ENCODE assay signal across 8 cellular contexts in the genomic region with DNA sequence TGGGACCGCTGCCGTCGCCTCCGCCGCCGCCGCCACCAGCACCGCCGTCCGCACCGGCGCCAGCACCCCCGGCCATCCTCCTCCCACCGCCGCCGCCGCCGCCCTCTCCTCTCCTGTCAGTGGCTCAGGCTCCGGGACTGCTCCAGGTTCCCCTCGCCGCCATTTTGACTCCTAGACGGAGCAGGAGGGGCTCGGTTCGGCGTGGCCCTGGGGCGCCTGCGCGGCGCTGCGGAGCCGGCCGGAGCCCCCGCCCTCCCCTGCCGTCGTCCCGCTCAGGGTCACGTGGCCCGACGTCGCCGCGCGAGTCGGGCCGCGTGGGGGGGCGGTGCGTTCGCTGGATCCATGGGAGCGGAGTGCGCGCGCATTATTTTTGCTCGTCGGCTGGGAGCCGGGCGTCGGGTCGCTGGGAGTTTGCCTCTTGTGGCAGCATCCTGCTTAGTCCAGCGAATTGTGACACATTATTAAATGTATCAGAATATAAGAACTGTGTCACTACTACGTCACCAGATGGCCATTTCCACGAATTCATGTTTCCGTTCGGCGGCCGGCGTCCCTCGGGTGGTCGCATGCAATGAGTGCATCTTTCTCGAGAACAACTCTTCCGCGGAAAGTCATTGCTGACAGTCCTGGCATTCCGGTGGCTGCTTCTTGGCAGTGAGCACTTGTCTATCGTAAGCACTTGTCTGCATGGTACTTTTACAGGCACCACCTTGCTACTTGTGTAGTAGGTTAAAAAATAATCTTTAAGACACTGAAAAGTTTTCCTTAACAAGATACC. TPM values are rescaled to one million over a fixed set of nuclear protein-coding genes. Genes with fewer than 3 reads are reported as not detected.
A peak's percentile ranks its signal among the peaks of the same experiment; 100 is the strongest.
DNase-seq lines count a peak whose midpoint lies in the region; ATAC-seq and TF ChIP-seq lines count a peak whose summit lies in the region.

A gene with protein sequence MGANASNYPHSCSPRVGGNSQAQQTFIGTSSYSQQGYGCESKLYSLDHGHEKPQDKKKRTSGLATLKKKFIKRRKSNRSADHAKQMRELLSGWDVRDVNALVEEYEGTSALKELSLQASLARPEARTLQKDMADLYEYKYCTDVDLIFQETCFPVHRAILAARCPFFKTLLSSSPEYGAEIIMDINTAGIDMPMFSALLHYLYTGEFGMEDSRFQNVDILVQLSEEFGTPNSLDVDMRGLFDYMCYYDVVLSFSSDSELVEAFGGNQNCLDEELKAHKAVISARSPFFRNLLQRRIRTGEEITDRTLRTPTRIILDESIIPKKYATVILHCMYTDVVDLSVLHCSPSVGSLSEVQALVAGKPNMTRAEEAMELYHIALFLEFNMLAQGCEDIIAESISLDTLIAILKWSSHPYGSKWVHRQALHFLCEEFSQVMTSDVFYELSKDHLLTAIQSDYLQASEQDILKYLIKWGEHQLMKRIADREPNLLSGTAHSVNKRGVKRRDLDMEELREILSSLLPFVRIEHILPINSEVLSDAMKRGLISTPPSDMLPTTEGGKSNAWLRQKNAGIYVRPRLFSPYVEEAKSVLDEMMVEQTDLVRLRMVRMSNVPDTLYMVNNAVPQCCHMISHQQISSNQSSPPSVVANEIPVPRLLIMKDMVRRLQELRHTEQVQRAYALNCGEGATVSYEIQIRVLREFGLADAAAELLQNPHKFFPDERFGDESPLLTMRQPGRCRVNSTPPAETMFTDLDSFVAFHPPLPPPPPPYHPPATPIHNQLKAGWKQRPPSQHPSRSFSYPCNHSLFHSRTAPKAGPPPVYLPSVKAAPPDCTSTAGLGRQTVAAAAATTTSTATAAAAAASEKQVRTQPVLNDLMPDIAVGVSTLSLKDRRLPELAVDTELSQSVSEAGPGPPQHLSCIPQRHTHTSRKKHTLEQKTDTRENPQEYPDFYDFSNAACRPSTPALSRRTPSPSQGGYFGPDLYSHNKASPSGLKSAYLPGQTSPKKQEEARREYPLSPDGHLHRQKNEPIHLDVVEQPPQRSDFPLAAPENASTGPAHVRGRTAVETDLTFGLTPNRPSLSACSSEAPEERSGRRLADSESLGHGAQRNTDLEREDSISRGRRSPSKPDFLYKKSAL (minus strand): TSS at position 184 of the 778 bp plus-strand sequence. CDS start 36,985 bp downstream, outside the sequence.

- ATAC-seq in GM19468 (IDR thresholded peaks at IDR 0.05; ENCODE audit: extremely low read depth, unreplicated experiment) (peak; percentile 69), lung (ENCODE audit: insufficient read depth, low FRiP score) (peak; percentile 96)

- H3K4me1 ChIP-seq in ectodermal cell (ENCODE audit: control insufficient read depth, insufficient read depth, low read length) (peaks cover 14% of the 10 kb centered on the region), lung (ENCODE audit: control insufficient read depth in 2 of 2, insufficient read depth in 2 of 2, low read length in 2 of 2) (peaks cover 0 to 22% of the 10 kb centered on the region in 2 donors)

- WGBS in ectodermal cell, 2 experiments, result 0% methylated on average over 74 of the region's 74 CpGs
- WGBS in lung, 2 donors, result 0% methylated on average over 67 to 74 of the region's 74 CpGs

- peak within 1 kb of the TSS; percentile 84 for H3K27ac ChIP-seq in ectodermal cell (ENCODE audit: insufficient read depth, low read depth, low read length, poor library complexity, severe bottlenecking)
- peak within 1 kb of the TSS; percentile 99 to 100 for H3K27ac ChIP-seq in lung (ENCODE audit: low read depth in 1 of 2, low read length in 1 of 2)

- H3K4me3 ChIP-seq in ectodermal cell (ENCODE audit: insufficient read depth, low read depth, low read length) (peak within 1 kb of the TSS; percentile 92), lung (peak within 1 kb of the TSS; percentile 99)

- no peak for TF ChIP-seq CTCF in lung (IDR thresholded peaks at IDR 0.05; ENCODE audit: control extremely low read depth, extremely low read depth)

- DNase-seq in CMK (ENCODE audit: low read depth), result peak; percentile 76
- peak; percentile 81 for DNase-seq in HS-5 (ENCODE audit: low read depth)
- DNase-seq in NK-92 (lab: John Stamatoyannopoulos, UW; ENCODE audit: unreplicated experiment), result peak; percentile 69
- DNase-seq in activated CD8-positive, alpha-beta memory T cell treated with anti-CD3 and anti-CD28 coated beads for 1 hour (ENCODE audit: extremely low read depth in 1 of 2, low read depth in 1 of 2), result peak; percentile 90 to 92
- peak; percentile 93 for DNase-seq in lung (ENCODE audit: low spot score)
- DNase-seq in stimulated activated CD4-positive, alpha-beta T cell treated with anti-CD3 and anti-CD28 coated beads, TNF-alpha, amount 100 ng/mL, for 24 hours (ENCODE audit: low read depth in 3 of 3), result peak; percentile 89 to 93 (median 91)

- H3K9me3 ChIP-seq in ectodermal cell (ENCODE audit: control insufficient read depth, low read length) (no peaks in the 10 kb centered on the region), lung (ENCODE audit: control insufficient read depth in 2 of 2, insufficient read depth in 1 of 2, low read length in 1 of 2) (peaks cover 0 to 4% of the 10 kb centered on the region in 2 donors)

- H3K36me3 ChIP-seq in ectodermal cell (ENCODE audit: control insufficient read depth, insufficient read depth, low read length) (no peaks in the 10 kb centered on the region), lung (ENCODE audit: control insufficient read depth in 2 of 2, insufficient read depth in 2 of 2, low read length in 2 of 2) (peaks cover 0 to 2% of the 10 kb centered on the region in 2 donors)

- H3K27me3 ChIP-seq in ectodermal cell (ENCODE audit: control insufficient read depth, insufficient read depth, low read length, poor library complexity, severe bottlenecking), result no peaks in the 10 kb centered on the region
- no peaks in the 10 kb centered on the region for H3K27me3 ChIP-seq in lung (ENCODE audit: control insufficient read depth, insufficient read depth)

RNA-seq across cellular contexts. Expression of the gene that starts here (rescaled TPM):
- 29.3 TPM for polyA plus RNA-seq in ectodermal cell (2013, experiment 1 of 4)
- 33.9 TPM for polyA plus RNA-seq in ectodermal cell (2013, experiment 2 of 4)
- polyA plus RNA-seq in ectodermal cell (2013, experiment 3 of 4), result 20.6 TPM
- 25.3 TPM for polyA plus RNA-seq in ectodermal cell (2013, experiment 4 of 4)
- total RNA-seq in lung, result 10 to 100 TPM; 29.2 to 47.7 TPM
- 1 to 10 TPM; 7.8 to 9.5 TPM for polyA plus RNA-seq in lung

Comparison
In these comparisons a context has a peak if more than half of its experiments do, and no peak if none do; other contexts are left out.
1. Peak in every context shown above with its lines: DNase-seq, ATAC-seq, H3K4me3 ChIP-seq and H3K27ac ChIP-seq.